In genomic region chr13:80553041-80553440, GRCh38 we compare ENCODE assay signal across 29 cellular contexts.
DNase-seq lines count a peak whose midpoint lies in the region; ATAC-seq, FAIRE-seq and TF ChIP-seq lines count a peak whose summit lies in the region.
"Had no signal": no experiment of that assay in that cellular context is flagged by ENCODE, and none has a peak within 500 bp of the region (broad histone marks: within the 10 kb centered on the region; RNA-seq: fewer than 3 reads in every experiment).

No MANE protein-coding gene starts in this region.

- H3K4me2 ChIP-seq in K562 (ENCODE audit: insufficient read depth, low read length): no peak overlapping the region

- no peak for FAIRE-seq in K562 (lab: Jason Lieb, UNC)
- FAIRE-seq: GM19239, HepG2 had no signal

- no peak overlapping the region for H3K27ac ChIP-seq in K562 (ENCODE audit: extremely low read depth, low read depth, low read length)
- H3K27ac ChIP-seq: 22Rv1, C4-2B, SJSA1 had no signal

- in situ Hi-C loops in K562 (cut with MboI) (no loop called here), HAP-1 (cut with MboI; ENCODE audit: low sequenced_read_pairs) (no loop called here)

- TF ChIP-seq CTCF in K562 (IDR thresholded peaks at IDR 0.05 in 2 of 3, conservative IDR thresholded peaks at IDR 0.05 in 1 of 3; ENCODE audit: insufficient read depth in 2 of 3, low read depth in 1 of 3, low read length in 3 of 3) (0 out of 6 replicates have a peak, but pooled peaks of 1 of the 3 experiments have one; percentile 5), nephron (IDR thresholded peaks at IDR 0.05; ENCODE audit: unreplicated experiment in 3 of 3) (no peak)

- no peak overlapping the region for H2AFZ ChIP-seq in K562 (ENCODE audit: low read depth, low read length)

- H3K9me1 ChIP-seq in K562 (ENCODE audit: control insufficient read depth, insufficient read depth, low read length): no peaks in the 10 kb centered on the region

- TF ChIP-seq RAD21 in K562 (CRISPR knock-in tag; conservative IDR thresholded peaks at IDR 0.05 in 1 of 2, IDR thresholded peaks at IDR 0.05 in 1 of 2): no peak

- intact Hi-C loops in Right ventricle myocardium inferior (cut with DNase I): loop anchor here (10.0 kb wide), 1 partner anchor 52 kb away; no protein-coding TSS in a partner anchor
- intact Hi-C loops in left ventricle myocardium superior (cut with micrococcal nuclease): no loop called here
- intact Hi-C loops in K562 (cut with micrococcal nuclease): no loop called here
- intact Hi-C loops in sciatic nerve (cut with DNase I): no loop called here

- peak overlapping the region; percentile 28 to 77 (median 50) for H3K27ac Mint-ChIP-seq in nephron
- H3K27ac Mint-ChIP-seq: B cell; CD8-positive, alpha-beta T cell; HFFc6 had no signal

- no TSS peak for BruUV-seq in K562 (replicated peaks; lab: Mats Ljungman, UMichigan)

- H3K27me3 Mint-ChIP-seq in nephron (ENCODE audit: low read depth): no peaks in the 10 kb centered on the region
- H3K27me3 Mint-ChIP-seq: B cell had no signal

- peak; percentile 28 for ATAC-seq in Right ventricle myocardium inferior
- ATAC-seq in left ventricle myocardium superior: no peak
- ATAC-seq in K562: peak; percentile 58
- peak; percentile 53 for ATAC-seq in sciatic nerve
- ATAC-seq: CD8-positive, alpha-beta T cell; HepG2; PC-3 had no signal

- H3K4me1 ChIP-seq in K562 (replicated peaks in 1 of 2; ENCODE audit: control insufficient read depth in 2 of 2, insufficient read depth in 2 of 2, low read length in 2 of 2): no peaks in the 10 kb centered on the region
- no peaks in the 10 kb centered on the region for H3K4me1 ChIP-seq in HAP-1
- H3K4me1 ChIP-seq: Caco-2 had no signal

- CTCF ChIA-PET in K562 (lab: Yijun Ruan, JAX; ENCODE audit: low intra/inter-chr PET ratio): no interaction called here

- no peaks in the 10 kb centered on the region for H3K9me3 Mint-ChIP-seq in nephron
- H3K9me3 Mint-ChIP-seq: CD8-positive, alpha-beta T cell; H9 had no signal

- no peak overlapping the region for H3K9ac ChIP-seq in K562 (ENCODE audit: insufficient read depth in 1 of 2, low read depth in 2 of 2, low read length in 2 of 2)

- POLR2A ChIA-PET in K562 (lab: Yijun Ruan, JAX): no interaction called here

- no peaks in the 10 kb centered on the region for H4K20me1 ChIP-seq in K562 (replicated peaks; ENCODE audit: control insufficient read depth, insufficient read depth, low read length)

- H3K79me2 ChIP-seq in K562 (ENCODE audit: control insufficient read depth, insufficient read depth, low read length): no peaks in the 10 kb centered on the region

- H3K4me3 Mint-ChIP-seq in nephron: no peak overlapping the region
- H3K4me3 Mint-ChIP-seq: B cell; CD8-positive, alpha-beta T cell; H9; HFFc6 had no signal

- H3K27me3 ChIP-seq in K562 (ENCODE audit: control insufficient read depth in 2 of 2, insufficient read depth in 2 of 2, low read length in 2 of 2) (peaks cover 0 to 6% of the 10 kb centered on the region in 2 experiments; a peak in 1 of 5 replicates), HAP-1 (ENCODE audit: low read depth) (no peaks in the 10 kb centered on the region)
- H3K27me3 ChIP-seq: SJSA1 had no signal

- H3K9me3 ChIP-seq in K562 (replicated peaks; ENCODE audit: control insufficient read depth, insufficient read depth, low read depth, low read length): no peaks in the 10 kb centered on the region
- no peaks in the 10 kb centered on the region for H3K9me3 ChIP-seq in HAP-1
- H3K9me3 ChIP-seq: Caco-2, SJSA1 had no signal

- H3K36me3 ChIP-seq in K562 (ENCODE audit: control insufficient read depth, insufficient read depth, low read length): no peaks in the 10 kb centered on the region
- H3K36me3 ChIP-seq in HAP-1 (replicated peaks): no peaks in the 10 kb centered on the region
- H3K36me3 ChIP-seq: SJSA1 had no signal

- no peak for DNase-seq in Right ventricle myocardium inferior (ENCODE audit: missing footprints)
- DNase-seq in left ventricle myocardium superior: no peak
- DNase-seq in K562 (ENCODE audit: extremely low read depth in 1 of 4, low spot score in 3 of 4): peak; percentile 9 to 32 (median 22)
- no peak for DNase-seq in sciatic nerve (ENCODE audit: low spot score)
- no peak for DNase-seq in effector CD8-positive, alpha-beta T cell (lab: John Stamatoyannopoulos, UW)
- DNase-seq in amniotic stem cell (lab: John Stamatoyannopoulos, UW): no peak
- DNase-seq in HAP-1 (ENCODE audit: low spot score in 2 of 2): no peak
- DNase-seq: Caco-2; CD8-positive, alpha-beta T cell; H9; HFFc6; Kasumi-1; MV-4-11; NCI-H1105; NCI-H1436 treated with DMSO at 0.1 percent for 48 hours; NCI-H187 treated with DMSO at 0.1 percent for 48 hours; NCI-H2107; NCI-H446; NCI-H524 treated with DMSO at 0.1 percent for 48 hours; NCI-H774; PC-3; Right ventricle myocardium superior had no signal

- TF ChIP-seq EP300 in K562 (IDR thresholded peaks at IDR 0.05; ENCODE audit: low read length): no peak

- no peak for TF ChIP-seq POLR2A in K562 (conservative IDR thresholded peaks at IDR 0.05)

- under 1% methylated on average over 4 of the region's 4 CpGs for WGBS in K562 (ENCODE audit: insufficient coverage, low coverage, missing lambda C conversion rate)

- peaks cover 55% of the 10 kb centered on the region for H3K4me1 Mint-ChIP-seq in nephron

- H3K36me3 Mint-ChIP-seq in nephron (ENCODE audit: low read depth): no peaks in the 10 kb centered on the region
- H3K36me3 Mint-ChIP-seq: CD8-positive, alpha-beta T cell had no signal

- no peak overlapping the region for H3K4me3 ChIP-seq in K562
- H3K4me3 ChIP-seq in HAP-1: no peak overlapping the region
- H3K4me3 ChIP-seq: SJSA1 had no signal

TF ChIP-seq in K562, 482 proteins besides CTCF, POLR2A, EP300 and RAD21:
- TF ChIP-seq TBP (optimal IDR thresholded peaks at IDR 0.05; ENCODE audit: low read depth, low read length) (no peak), ZNF639 (CRISPR knock-in tag; conservative IDR thresholded peaks at IDR 0.05 in 1 of 2, IDR thresholded peaks at IDR 0.05 in 1 of 2) (0 out of 4 replicates have a peak, but pooled peaks of 1 of the 2 experiments have one; percentile 6), RBBP5 (IDR thresholded peaks at IDR 0.05; ENCODE audit: borderline replicate concordance, insufficient read depth, low read length, poor library complexity, severe bottlenecking) (no peak)

Comparison
In these comparisons a context has a peak if more than half of its experiments do, and no peak if none do; other contexts are left out.
1. DNase-seq: peak in K562 (4 of 4); none in Right ventricle myocardium inferior (single experiment), left ventricle myocardium superior (single experiment), sciatic nerve (single experiment), effector CD8-positive, alpha-beta T cell (single experiment), amniotic stem cell (single experiment) and HAP-1 (0 of 2).